Comparison of ENCODE assay signal across 7 cellular contexts in the genomic region with DNA sequence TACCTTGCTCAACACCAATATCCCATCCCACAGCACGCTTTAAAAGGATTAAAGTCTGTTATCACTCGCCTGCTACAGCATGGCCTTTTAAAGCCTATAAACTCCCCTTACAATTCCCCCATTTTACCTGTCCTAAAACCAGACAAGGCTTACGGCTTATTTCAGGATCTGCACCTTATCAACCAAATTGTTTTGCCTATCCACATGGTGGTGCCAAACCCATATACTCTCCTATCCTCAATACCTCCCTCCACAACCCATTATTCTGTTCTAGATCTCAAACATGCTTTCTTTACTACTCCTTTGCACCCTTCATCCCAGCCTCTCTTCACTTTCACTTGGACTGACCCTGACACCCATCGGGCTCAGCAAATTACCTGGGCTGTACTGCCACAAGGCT.
DNase-seq lines count a peak whose midpoint lies in the region; TF ChIP-seq lines count a peak whose summit lies in the region.
"Not testable (repeated sequence)": the region's sequence is repeated elsewhere in the genome, so short reads cannot be mapped to it uniquely, and the experiment has no call there.

No MANE protein-coding gene starts in this region.

- not testable (repeated sequence) for H3K27me3 Mint-ChIP-seq in HFFc6 (ENCODE audit: insufficient read depth)

- H3K4me3 ChIP-seq in BE2C (ENCODE audit: low read depth, low read length); choroid plexus epithelial cell (ENCODE audit: low read depth, low read length); fibroblast of the aortic adventitia (ENCODE audit: low read depth, low read length): not testable (repeated sequence)

- H3K36me3 Mint-ChIP-seq in HFFc6 (ENCODE audit: low read depth): not testable (repeated sequence)

- not testable (repeated sequence) for H3K36me3 ChIP-seq in BE2C

- H3K9me3 ChIP-seq in BE2C: not testable (repeated sequence)

- H3K27ac ChIP-seq in VCaP: not testable (repeated sequence)

- H3K27me3 ChIP-seq in BE2C: not testable (repeated sequence)

- H3K4me3 Mint-ChIP-seq in HFFc6: not testable (repeated sequence)

- not testable (repeated sequence) for H3K9me3 Mint-ChIP-seq in HFFc6

- not testable (repeated sequence) for H3K4me1 Mint-ChIP-seq in HFFc6 (ENCODE audit: low read depth)

- TF ChIP-seq CTCF in BE2C (IDR thresholded peaks at IDR 0.05; ENCODE audit: low read depth, low read length) (peak; percentile 23; the same call in 1 of the 2 replicates), HFFc6 (IDR thresholded peaks at IDR 0.05) (peak; percentile 60; the same call in 1 of the 2 replicates), VCaP (conservative IDR thresholded peaks at IDR 0.05) (peak; percentile 15; the same call in 1 of the 2 replicates), fibroblast of the aortic adventitia (IDR thresholded peaks at IDR 0.05; ENCODE audit: insufficient read depth, low read length) (peak; percentile 7)
- not testable (repeated sequence) for TF ChIP-seq CTCF in choroid plexus epithelial cell (conservative IDR thresholded peaks at IDR 0.05; ENCODE audit: low read depth, low read length)

- not testable (repeated sequence) for H3K27ac Mint-ChIP-seq in HFFc6

- peaks cover 12% of the 10 kb centered on the region for H3K4me1 ChIP-seq in BE2C

- DNase-seq in BE2C (peak; percentile 8), HFFc6 (peak; percentile 10), NCI-H2171 treated with DMSO at 0.1 percent for 48 hours (lab: John Stamatoyannopoulos, UW) (peak; percentile 14), RPMI7951 (ENCODE audit: low read depth) (peak; percentile 29), choroid plexus epithelial cell (ENCODE audit: low read depth) (peak; percentile 13), fibroblast of the aortic adventitia (ENCODE audit: low read depth) (peak; percentile 46)
